In genomic region chr3:131535131-131535530, GRCh38 we compare ENCODE assay signal across 19 cellular contexts. TPM values are rescaled to one million over a fixed set of nuclear protein-coding genes. Genes with fewer than 3 reads are reported as not detected.
DNase-seq lines count a peak whose midpoint lies in the region; ATAC-seq and TF ChIP-seq lines count a peak whose summit lies in the region.
"Had no signal": no experiment of that assay in that cellular context is flagged by ENCODE, and none has a peak within 500 bp of the region (broad histone marks: within the 10 kb centered on the region; RNA-seq: fewer than 3 reads in every experiment).

No MANE protein-coding gene starts in this region.

- no peak for TF ChIP-seq POLR2A in breast epithelium (IDR thresholded peaks at IDR 0.05)

- ATAC-seq in SK-N-SH treated with all-trans-retinoic acid at 6 μM for 48 hours = peak; percentile 34; the same call in 2 of the 3 replicates
- ATAC-seq in stimulated activated naive CD8-positive, alpha-beta T cell treated with anti-CD3 and anti-CD28 coated beads, Interleukin-15, Interleukin-2, amounts not matched to agents 100 U/mL and 50 U/mL, for 24 hours = no peak
- ATAC-seq: left colon had no signal

- no peak overlapping the region for H3K4me3 ChIP-seq in breast epithelium
- no peak overlapping the region for H3K4me3 ChIP-seq in fibroblast of mammary gland (ENCODE audit: control insufficient read depth, low read depth, low read length)
- H3K4me3 ChIP-seq: neural progenitor cell, PC-9, thoracic aorta had no signal

- no peaks in the 10 kb centered on the region for H3K4me1 ChIP-seq in breast epithelium
- H3K4me1 ChIP-seq: neural progenitor cell had no signal

- no peak overlapping the region for H3K27ac Mint-ChIP-seq in MCF 10A (ENCODE audit: low read depth, unreplicated experiment)
- H3K27ac Mint-ChIP-seq: neural progenitor cell had no signal

- intact Hi-C loops in MCF 10A (cut with micrococcal nuclease) = loop anchor here (10.0 kb wide), 1 partner anchor 480 kb away; no protein-coding TSS in a partner anchor
- intact Hi-C loops in breast epithelium (cut with DNase I; ENCODE audit: low total_unique reads) = no loop called here

- no peak overlapping the region for H3K4me3 Mint-ChIP-seq in MCF 10A (ENCODE audit: unreplicated experiment)
- H3K4me3 Mint-ChIP-seq: neural progenitor cell had no signal

- H3K27me3 Mint-ChIP-seq in MCF 10A (ENCODE audit: insufficient read depth, unreplicated experiment) = peaks cover 24% of the 10 kb centered on the region

- no peaks in the 10 kb centered on the region for H3K36me3 ChIP-seq in breast epithelium
- H3K36me3 ChIP-seq: neural progenitor cell, thoracic aorta had no signal

- H3K4me1 Mint-ChIP-seq in MCF 10A (ENCODE audit: insufficient read depth, unreplicated experiment) = peaks cover 13% of the 10 kb centered on the region

- POLR2A ChIA-PET in MCF 10A (lab: Yijun Ruan, JAX) = interaction anchor here (0.6 to 1.7 kb wide), 2 partner anchors 34 to 472 kb away, joined by 3 to 7 read pairs; no protein-coding TSS in a partner anchor

- DNase-seq in MCF 10A (ENCODE audit: unreplicated experiment) (peak; percentile 85), breast epithelium (ENCODE audit: low spot score in 2 of 2) (no peak), fibroblast of mammary gland (ENCODE audit: low read depth) (peak; percentile 83), OCI-M1 (lab: John Stamatoyannopoulos, UW) (no peak), HT-29 (ENCODE audit: low spot score) (no peak), NCI-H2029 treated with DMSO at 0.1 percent for 48 hours (lab: John Stamatoyannopoulos, UW) (no peak)
- no peak for DNase-seq in stimulated activated naive CD8-positive, alpha-beta T cell treated with anti-CD3 and anti-CD28 coated beads, Interleukin-15, Interleukin-2, amounts not matched to agents 100 U/mL and 50 U/mL, for 24 hours
- DNase-seq: 8988T; activated CD4-positive, alpha-beta T cell treated with anti-CD3 and anti-CD28 coated beads for 48 hours; activated effector memory CD4-positive, alpha-beta T cell treated with Interleukin-2 at 50 U/mL for 16 hours; amygdala; effector memory CD4-positive, alpha-beta T cell; left colon; NCI-H1930; PC-9 had no signal

- CTCF ChIA-PET in MCF 10A (lab: Yijun Ruan, JAX) = interaction anchor here (1.4 to 2.6 kb wide), 2 partner anchors 14 to 55 kb away, joined by 3 to 6 read pairs; no protein-coding TSS in a partner anchor

- H3K9me3 Mint-ChIP-seq in MCF 10A (ENCODE audit: unreplicated experiment) = no peaks in the 10 kb centered on the region

- no peaks in the 10 kb centered on the region for H3K27me3 ChIP-seq in breast epithelium
- H3K27me3 ChIP-seq: neural progenitor cell had no signal

- TF ChIP-seq CTCF in MCF 10A (IDR thresholded peaks at IDR 0.05; ENCODE audit: unreplicated experiment) (no peak), breast epithelium (IDR thresholded peaks at IDR 0.05) (no peak), fibroblast of mammary gland (conservative IDR thresholded peaks at IDR 0.05; ENCODE audit: control insufficient read depth, insufficient read depth, low read depth, low read length) (no peak)

- BruUV-seq in MCF 10A (replicated peaks; lab: Mats Ljungman, UMichigan) = no TSS peak

- H3K36me3 Mint-ChIP-seq in MCF 10A (ENCODE audit: insufficient read depth, unreplicated experiment) = no peaks in the 10 kb centered on the region
- H3K36me3 Mint-ChIP-seq: neural progenitor cell had no signal

- no peaks in the 10 kb centered on the region for H3K9me3 ChIP-seq in breast epithelium
- H3K9me3 ChIP-seq: thoracic aorta had no signal

- no peak overlapping the region for H3K27ac ChIP-seq in breast epithelium
- H3K27ac ChIP-seq: C4-2B, neural progenitor cell, PC-9, thoracic aorta had no signal

TF ChIP-seq in SK-N-SH treated with all-trans-retinoic acid at 6 μM for 48 hours, 23 proteins besides CTCF, POLR2A, EP300 and RAD21:
- TF ChIP-seq GLIS3 (CRISPR knock-in tag; IDR thresholded peaks at IDR 0.05) (no peak), TSHZ2 (CRISPR knock-in tag; IDR thresholded peaks at IDR 0.05) (no peak), ZFP3 (CRISPR knock-in tag; IDR thresholded peaks at IDR 0.05) (no peak), OSR1 (CRISPR knock-in tag; IDR thresholded peaks at IDR 0.05) (no peak), TOX (CRISPR knock-in tag; IDR thresholded peaks at IDR 0.05; ENCODE audit: borderline replicate concordance) (no peak), CSRNP3 (CRISPR knock-in tag; IDR thresholded peaks at IDR 0.05) (no peak), ZNF565 (CRISPR knock-in tag; conservative IDR thresholded peaks at IDR 0.05; ENCODE audit: low read depth) (no peak), SNAI2 (CRISPR knock-in tag; IDR thresholded peaks at IDR 0.05) (no peak), CREB5 (CRISPR knock-in tag; IDR thresholded peaks at IDR 0.05; ENCODE audit: low read depth) (no peak), ZNF8 (CRISPR knock-in tag; IDR thresholded peaks at IDR 0.05) (no peak), ARNTL (CRISPR knock-in tag; IDR thresholded peaks at IDR 0.05; ENCODE audit: borderline replicate concordance, low read depth) (no peak), PATZ1 (CRISPR knock-in tag; IDR thresholded peaks at IDR 0.05; ENCODE audit: borderline replicate concordance) (no peak), ISL1 (CRISPR knock-in tag; IDR thresholded peaks at IDR 0.05) (no peak), ESRRG (CRISPR knock-in tag; IDR thresholded peaks at IDR 0.05) (no peak), ZFP30 (CRISPR knock-in tag; IDR thresholded peaks at IDR 0.05) (no peak)

RNA-seq across cellular contexts. Expression of gene MRPL3, which starts 32.4 kb away (rescaled TPM):
- total RNA-seq in MCF 10A (2022) (138 and 179 TPM in 2 replicates), breast epithelium (100 to 1,000 TPM in 1 of 3 donors, 10 to 100 TPM in 2; 79.0 to 108 (median 95.1) TPM)
- total RNA-seq in HT-29 (2014; rRNA removed; shearing (Covaris generic)) = 259 and 260 TPM in 2 replicates

Comparison
In these comparisons a context has a peak if more than half of its experiments do, and no peak if none do; other contexts are left out.
1. DNase-seq: peak in MCF 10A (single experiment) and fibroblast of mammary gland (single experiment); none in breast epithelium (0 of 2), OCI-M1 (single experiment), HT-29 (single experiment), NCI-H2029 treated with DMSO at 0.1 percent for 48 hours (single experiment) and stimulated activated naive CD8-positive, alpha-beta T cell treated with anti-CD3 and anti-CD28 coated beads, Interleukin-15, Interleukin-2, amounts not matched to agents 100 U/mL and 50 U/mL, for 24 hours (single experiment).